Comparison of ENCODE assay signal across 15 cellular contexts in the genomic region with DNA sequence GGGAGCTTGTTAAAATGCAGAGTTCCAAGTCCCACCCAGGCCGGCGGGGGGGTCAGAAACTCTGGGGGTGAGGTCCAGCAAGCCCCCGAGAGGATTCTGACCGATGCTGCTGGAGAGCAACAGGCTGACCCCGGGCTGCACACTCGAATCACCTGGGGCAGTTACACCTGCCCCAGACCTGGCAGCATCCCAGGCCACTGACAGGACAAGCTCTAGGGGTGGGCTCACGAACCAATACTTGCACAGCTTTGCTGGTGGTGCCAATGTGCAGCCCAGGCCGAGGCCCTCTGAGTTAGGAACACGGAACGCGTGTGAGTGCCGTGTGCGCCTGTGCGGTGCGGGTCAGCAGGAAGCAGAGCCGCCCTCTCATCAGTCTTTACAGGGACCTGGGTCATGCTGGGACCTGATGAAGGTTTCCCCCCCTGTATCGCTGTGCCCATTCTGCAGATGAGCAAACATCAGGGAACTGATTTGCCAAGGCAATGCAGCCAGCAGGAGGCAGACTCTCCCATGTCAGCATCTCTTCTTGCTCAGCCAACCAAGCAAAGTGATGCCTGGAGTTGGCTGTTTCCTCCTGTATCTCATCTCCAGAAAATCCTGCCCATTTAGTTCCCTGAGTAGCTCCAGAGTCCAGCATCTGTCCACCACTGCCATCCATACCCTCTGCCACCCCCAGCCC. TPM values are rescaled to one million over a fixed set of nuclear protein-coding genes. Genes with fewer than 3 reads are reported as not detected.
A peak's percentile ranks its signal among the peaks of the same experiment; 100 is the strongest.
DNase-seq lines count a peak whose midpoint lies in the region; ATAC-seq and TF ChIP-seq lines count a peak whose summit lies in the region.
"Had no signal": no experiment of that assay in that cellular context is flagged by ENCODE, and none has a peak within 500 bp of the region (broad histone marks: within the 10 kb centered on the region; RNA-seq: fewer than 3 reads in every experiment).

No MANE protein-coding gene starts in this region.

- CTCF ChIA-PET in activated naive CD4-positive, alpha-beta T cell treated with anti-CD3 and anti-CD28 coated beads for 36 hours (lab: Charles Lee), result interaction anchor here (0.6 to 1.5 kb wide), 5 partner anchors 117 to 401 kb away, joined by 3 to 7 read pairs (median 3); no protein-coding TSS in a partner anchor
- CTCF ChIA-PET in WTC11 (lab: Charles Lee), result interaction anchor here (0.6 to 3.1 kb wide), 5 partner anchors 65 to 388 kb away, joined by 3 to 11 read pairs (median 4); no protein-coding TSS in a partner anchor

- peaks cover 4% of the 10 kb centered on the region for H3K36me3 Mint-ChIP-seq in activated naive CD4-positive, alpha-beta T cell treated with anti-CD3 and anti-CD28 coated beads for 36 hours (ENCODE audit: low read depth)
- H3K36me3 Mint-ChIP-seq in type B pancreatic cell (peaks cover 5% of the 10 kb centered on the region), WTC11 (peaks cover 19% of the 10 kb centered on the region)

- no peak for ATAC-seq in GM19455 (IDR thresholded peaks at IDR 0.05; ENCODE audit: unreplicated experiment)
- no peak for ATAC-seq in WTC11

- no peaks in the 10 kb centered on the region for H3K4me1 ChIP-seq in spleen
- H3K4me1 ChIP-seq: parathyroid adenoma had no signal

- H3K4me3 ChIP-seq in choroid plexus epithelial cell (ENCODE audit: low read depth, low read length) (no peak overlapping the region), spleen (no peak overlapping the region)

- H3K27ac Mint-ChIP-seq in activated naive CD4-positive, alpha-beta T cell treated with anti-CD3 and anti-CD28 coated beads for 36 hours, result no peak overlapping the region
- H3K27ac Mint-ChIP-seq in type B pancreatic cell (no peak overlapping the region), WTC11 (no peak overlapping the region)
- H3K27ac Mint-ChIP-seq: memory B cell had no signal

- H3K27ac ChIP-seq in spleen, result no peak overlapping the region
- H3K27ac ChIP-seq: parathyroid adenoma had no signal

- TF ChIP-seq CTCF in choroid plexus epithelial cell (conservative IDR thresholded peaks at IDR 0.05; ENCODE audit: low read depth, low read length) (peak; percentile 71), type B pancreatic cell (conservative IDR thresholded peaks at IDR 0.05) (peak; percentile 22), spleen (IDR thresholded peaks at IDR 0.05 in 8 of 11, conservative IDR thresholded peaks at IDR 0.05 in 3 of 11) (no peak), WTC11 (IDR thresholded peaks at IDR 0.05) (no peak)

- TF ChIP-seq POLR2A in spleen (IDR thresholded peaks at IDR 0.05), result no peak

- peaks cover 0 to 43% (median 0%) of the 10 kb centered on the region in 7 donors for H3K27me3 ChIP-seq in spleen (replicated peaks in 1 of 7)

- 78 to 92% (median 85%) methylated on average over 11 to 17 of the region's 17 CpGs for WGBS in spleen, 5 donors

- no peaks in the 10 kb centered on the region for H3K36me3 ChIP-seq in spleen

- H3K4me3 Mint-ChIP-seq in activated naive CD4-positive, alpha-beta T cell treated with anti-CD3 and anti-CD28 coated beads for 36 hours, result no peak overlapping the region
- H3K4me3 Mint-ChIP-seq in type B pancreatic cell (no peak overlapping the region), WTC11 (no peak overlapping the region)
- H3K4me3 Mint-ChIP-seq: memory B cell had no signal

- intact Hi-C loops in activated naive CD4-positive, alpha-beta T cell treated with anti-CD3 and anti-CD28 coated beads for 36 hours (cut with micrococcal nuclease), result loop anchor here (2.0 to 10.0 kb wide), 2 partner anchors 134 to 402 kb away; partner anchors contain the start of gene VAV2
- intact Hi-C loops in spleen (cut with DNase I; ENCODE audit: low total_unique reads), result no loop called here

- no peaks in the 10 kb centered on the region for H3K4me1 Mint-ChIP-seq in activated naive CD4-positive, alpha-beta T cell treated with anti-CD3 and anti-CD28 coated beads for 36 hours (ENCODE audit: low read depth)
- H3K4me1 Mint-ChIP-seq in type B pancreatic cell (ENCODE audit: unreplicated experiment), result no peaks in the 10 kb centered on the region
- no peaks in the 10 kb centered on the region for H3K4me1 Mint-ChIP-seq in WTC11
- H3K4me1 Mint-ChIP-seq: memory B cell had no signal

- H3K27me3 Mint-ChIP-seq in activated naive CD4-positive, alpha-beta T cell treated with anti-CD3 and anti-CD28 coated beads for 36 hours (ENCODE audit: low read depth), result no peaks in the 10 kb centered on the region
- peaks cover 14% of the 10 kb centered on the region for H3K27me3 Mint-ChIP-seq in type B pancreatic cell
- peaks cover 18% of the 10 kb centered on the region for H3K27me3 Mint-ChIP-seq in WTC11 (ENCODE audit: low read depth)

- peak; percentile 49 for DNase-seq in activated naive CD4-positive, alpha-beta T cell treated with anti-CD3 and anti-CD28 coated beads for 36 hours
- no peak for DNase-seq in activated naive CD4-positive, alpha-beta T cell (lab: John Stamatoyannopoulos, UW)
- peak; percentile 36 for DNase-seq in NCI-H69 (lab: John Stamatoyannopoulos, UW)
- DNase-seq in choroid plexus epithelial cell (ENCODE audit: low read depth), result peak; percentile 49
- no peak for DNase-seq in type B pancreatic cell (ENCODE audit: extremely low spot score, unreplicated experiment)
- no peak for DNase-seq in spleen
- no peak for DNase-seq in WTC11 (ENCODE audit: low spot score)
- DNase-seq: activated T-cell treated with anti-CD3 and anti-CD28 coated beads for 4 hours, AML-193, DMS79 treated with DMSO at 0.1 percent for 48 hours, T-helper 9 cell had no signal

- peaks cover 0 to 21% (median 18%) of the 10 kb centered on the region in 8 donors for H3K9me3 ChIP-seq in spleen

- peaks cover 13% of the 10 kb centered on the region for H3K9me3 Mint-ChIP-seq in activated naive CD4-positive, alpha-beta T cell treated with anti-CD3 and anti-CD28 coated beads for 36 hours
- H3K9me3 Mint-ChIP-seq in type B pancreatic cell (peaks cover 4% of the 10 kb centered on the region), WTC11 (peaks cover 29% of the 10 kb centered on the region)

- POLR2A ChIA-PET in WTC11 (lab: Charles Lee), result no interaction called here

TF ChIP-seq in WTC11, 78 proteins besides CTCF, POLR2A, EP300 and RAD21:
- TF ChIP-seq ETV6 (CRISPR knock-in tag; IDR thresholded peaks at IDR 0.05) (no peak), NR1H2 (CRISPR knock-in tag; IDR thresholded peaks at IDR 0.05) (no peak), SP1 (CRISPR knock-in tag; conservative IDR thresholded peaks at IDR 0.05) (no peak), NFATC4 (CRISPR knock-in tag; IDR thresholded peaks at IDR 0.05) (no peak), NFYB (CRISPR knock-in tag; conservative IDR thresholded peaks at IDR 0.05; ENCODE audit: low read depth) (no peak), ATF1 (CRISPR knock-in tag; IDR thresholded peaks at IDR 0.05) (no peak), EMX1 (CRISPR knock-in tag; IDR thresholded peaks at IDR 0.05) (no peak), ZBTB43 (CRISPR knock-in tag; IDR thresholded peaks at IDR 0.05) (no peak), ZNF423 (CRISPR knock-in tag; IDR thresholded peaks at IDR 0.05) (no peak), CREM (CRISPR knock-in tag; IDR thresholded peaks at IDR 0.05) (no peak), ZNF396 (CRISPR knock-in tag; IDR thresholded peaks at IDR 0.05; ENCODE audit: borderline replicate concordance) (no peak), NR2C2 (CRISPR knock-in tag; IDR thresholded peaks at IDR 0.05) (no peak)

RNA-seq across cellular contexts. Expression of gene FAM163B, which starts 16.3 kb away (rescaled TPM):
- not detected for total RNA-seq in activated naive CD4-positive, alpha-beta T cell treated with anti-CD3 and anti-CD28 coated beads for 36 hours
- not detected in 2 replicates for total RNA-seq in type B pancreatic cell (ENCODE audit: low replicate concordance)
- 1 to 10 TPM in 1 of 7 donors, under 1 TPM in 1, not detected in 5; 0.52 to 1.0 TPM for total RNA-seq in spleen
- under 1 TPM in 1 of 3 donors, not detected in 2; 0.11 TPM for polyA plus RNA-seq in spleen
- 2.0 to 3.1 TPM (median 2.7 TPM) in 3 replicates for total RNA-seq in WTC11 (2021)
- total RNA-seq: M059J had no signal

RNA-seq across cellular contexts. Expression of gene DBH, which starts 43.3 kb away (rescaled TPM):
- not detected for total RNA-seq in activated naive CD4-positive, alpha-beta T cell treated with anti-CD3 and anti-CD28 coated beads for 36 hours
- total RNA-seq in type B pancreatic cell (ENCODE audit: low replicate concordance), result 0.10 and 0.12 TPM in 2 replicates
- 1 to 10 TPM in 1 of 7 donors, under 1 TPM in 4, not detected in 2; 0.27 to 1.2 (median 0.57) TPM for total RNA-seq in spleen
- under 1 TPM; 0.03 to 0.26 (median 0.16) TPM for polyA plus RNA-seq in spleen
- total RNA-seq in WTC11 (2021), result 0.23 to 0.34 TPM (median 0.24 TPM) in 3 replicates
- total RNA-seq: M059J had no signal

RNA-seq across cellular contexts. Expression of gene ADAMTSL2, which starts 58.4 kb away (rescaled TPM):
- under 1 TPM; 0.14 to 0.17 TPM for total RNA-seq in activated naive CD4-positive, alpha-beta T cell treated with anti-CD3 and anti-CD28 coated beads for 36 hours
- total RNA-seq in type B pancreatic cell (ENCODE audit: low replicate concordance), result 0.57 and 0.65 TPM in 2 replicates
- total RNA-seq in spleen, result 10 to 100 TPM in 1 of 7 donors, 1 to 10 TPM in 6; 1.6 to 10.1 (median 4.1) TPM
- 10 to 100 TPM in 1 of 3 donors, 1 to 10 TPM in 2; 3.0 to 11.7 (median 4.5) TPM for polyA plus RNA-seq in spleen
- total RNA-seq in WTC11 (2021), result 0.64 to 0.87 TPM (median 0.64 TPM) in 3 replicates

Comparison
In these comparisons a context has a peak if more than half of its experiments do, and no peak if none do; other contexts are left out.
1. DNase-seq: peak in activated naive CD4-positive, alpha-beta T cell treated with anti-CD3 and anti-CD28 coated beads for 36 hours (single experiment), NCI-H69 (single experiment) and choroid plexus epithelial cell (single experiment); none in activated naive CD4-positive, alpha-beta T cell (0 of 4), type B pancreatic cell (single experiment), spleen (single experiment) and WTC11 (single experiment).
2. CTCF ChIP-seq: peak in choroid plexus epithelial cell (single experiment) and type B pancreatic cell (single experiment); none in spleen (0 of 11) and WTC11 (single experiment).